In genomic region chr6:122977180-122977579, GRCh38 we compare ENCODE assay signal across 11 cellular contexts. TPM values are rescaled to one million over a fixed set of nuclear protein-coding genes. Genes with fewer than 3 reads are reported as not detected.
"Had no signal": no experiment of that assay in that cellular context is flagged by ENCODE, and none has a peak within 500 bp of the region (broad histone marks: within the 10 kb centered on the region; RNA-seq: fewer than 3 reads in every experiment).

No MANE protein-coding gene starts in this region.

- ATAC-seq: HCT116 had no signal

- H3K4me3 Mint-ChIP-seq: HFFc6 had no signal

- H3K36me3 ChIP-seq: HAP-1 had no signal

- H2AFZ ChIP-seq: GM23248 had no signal

- H3K4me1 ChIP-seq: HAP-1 had no signal

- H3K27ac Mint-ChIP-seq: HFFc6 had no signal

- H3K9me3 ChIP-seq: HAP-1 had no signal

- FAIRE-seq: HTR-8/SVneo had no signal

- DNase-seq: GM23248, GOT3, H7, HFFc6, Karpas-422, KBM-7 had no signal

- H3K4me3 ChIP-seq: GM23248, HAP-1 had no signal

- H3K4me2 ChIP-seq: KMS-11 had no signal

- H3K27ac ChIP-seq: GM23248, KMS-11 had no signal

- H3K9ac ChIP-seq: GM23248, KMS-11 had no signal

RNA-seq across cellular contexts. Expression of gene CLVS2, which starts 18.9 kb away (rescaled TPM):
- total RNA-seq: GM23248, HFFc6, HT-29 had no signal
- polyA plus RNA-seq: GM23248 had no signal
